In genomic region chr2:63044360-63045327, GRCh38 we compare ENCODE assay signal across 25 cellular contexts. TPM values are rescaled to one million over a fixed set of nuclear protein-coding genes. Genes with fewer than 3 reads are reported as not detected.
A peak's percentile ranks its signal among the peaks of the same experiment; 100 is the strongest.
DNase-seq lines count a peak whose midpoint lies in the region; ATAC-seq and TF ChIP-seq lines count a peak whose summit lies in the region.
"Had no signal": no experiment of that assay in that cellular context is flagged by ENCODE, and none has a peak within 500 bp of the region (broad histone marks: within the 10 kb centered on the region; RNA-seq: fewer than 3 reads in every experiment).

No MANE protein-coding gene starts in this region.

- TF ChIP-seq CTCF in neural progenitor cell (IDR thresholded peaks at IDR 0.05) (no peak), psoas muscle (IDR thresholded peaks at IDR 0.05) (no peak), right atrium auricular region (IDR thresholded peaks at IDR 0.05) (no peak)

- peak overlapping the region; percentile 94 for H3K4me3 Mint-ChIP-seq in neural progenitor cell
- H3K4me3 Mint-ChIP-seq: activated naive CD8-positive, alpha-beta T cell treated with anti-CD3 and anti-CD28 coated beads, Interleukin-2, amount 10 ng/mL, durations not matched to agents 7 days and 5 days; activated T-cell treated with anti-CD3 and anti-CD28 coated beads, Interleukin-2, amount 50 U/mL, for 24 hours; CD8-positive, alpha-beta T cell; central memory CD8-positive, alpha-beta T cell; mesothelial cell of epicardium had no signal

- peaks cover 50% of the 10 kb centered on the region for H3K4me1 Mint-ChIP-seq in neural progenitor cell

- H3F3A ChIP-seq in neural progenitor cell (ENCODE audit: low read depth), result peaks cover 93% of the 10 kb centered on the region

- H2AFZ ChIP-seq in neural progenitor cell (replicated peaks), result no peak overlapping the region

- peak overlapping the region; percentile 94 for H3K4me2 ChIP-seq in neural progenitor cell
- H3K4me2 ChIP-seq: A549 had no signal

- H3K27ac Mint-ChIP-seq in neural progenitor cell, result peak overlapping the region; percentile 96
- H3K27ac Mint-ChIP-seq: activated naive CD8-positive, alpha-beta T cell treated with anti-CD3 and anti-CD28 coated beads, Interleukin-2, amount 10 ng/mL, durations not matched to agents 7 days and 5 days; activated T-cell treated with anti-CD3 and anti-CD28 coated beads, Interleukin-2, amount 50 U/mL, for 24 hours; CD8-positive, alpha-beta T cell; mesothelial cell of epicardium had no signal

- H3K36me3 Mint-ChIP-seq in neural progenitor cell, result peaks cover 25% of the 10 kb centered on the region

- H3K27ac ChIP-seq in neural progenitor cell (peak overlapping the region; percentile 83), psoas muscle (no peak overlapping the region), right atrium auricular region (no peak overlapping the region)
- H3K27ac ChIP-seq: A549, ovary, transverse colon had no signal

- peaks cover 28% of the 10 kb centered on the region for H3K27me3 Mint-ChIP-seq in neural progenitor cell (ENCODE audit: insufficient read depth, low read depth)

- no peaks in the 10 kb centered on the region for H3K36me3 ChIP-seq in H7 (replicated peaks; ENCODE audit: control insufficient read depth, insufficient read depth, low read length)
- no peaks in the 10 kb centered on the region for H3K36me3 ChIP-seq in iPS-15b (ENCODE audit: control insufficient read depth, insufficient read depth, low read length)
- no peaks in the 10 kb centered on the region for H3K36me3 ChIP-seq in neural progenitor cell
- H3K36me3 ChIP-seq in psoas muscle (ENCODE audit: insufficient read depth in 1 of 2, low read depth in 1 of 2), result peaks cover 0 to 6% of the 10 kb centered on the region in 2 donors
- H3K36me3 ChIP-seq in right atrium auricular region, result peaks cover 12% of the 10 kb centered on the region
- H3K36me3 ChIP-seq: ovary, transverse colon had no signal

- H3K4me3 ChIP-seq in H7 (ENCODE audit: insufficient read depth, low read depth, low read length) (peak overlapping the region; percentile 10; the same call in 1 of the 2 replicates), iPS-15b (ENCODE audit: low read depth, low read length) (peak overlapping the region; percentile 45), neural progenitor cell (peak overlapping the region; percentile 93), psoas muscle (no peak overlapping the region), right atrium auricular region (no peak overlapping the region)
- H3K4me3 ChIP-seq: A549, ovary, transverse colon had no signal

- H3K27me3 ChIP-seq in H7 (ENCODE audit: control insufficient read depth, insufficient read depth, low read length) (peaks cover 48% of the 10 kb centered on the region), iPS-15b (ENCODE audit: control insufficient read depth, insufficient read depth, low read length) (peaks cover 45% of the 10 kb centered on the region), neural progenitor cell (peaks cover 21% of the 10 kb centered on the region), psoas muscle (ENCODE audit: insufficient read depth in 3 of 3, low read length in 2 of 3) (peaks cover 21 to 63% (median 21%) of the 10 kb centered on the region in 3 donors), right atrium auricular region (peaks cover 26% of the 10 kb centered on the region in 2 donors)
- H3K27me3 ChIP-seq: ovary had no signal

- peaks cover 2% of the 10 kb centered on the region for H4K20me1 ChIP-seq in neural progenitor cell (ENCODE audit: low read depth)

- 95 to 97% (median 97%) methylated on average over 36 of the region's 36 CpGs for WGBS in psoas muscle, 3 donors

- DNase-seq in H7 (peak; percentile 76), astrocyte of the hippocampus (ENCODE audit: low read depth, low spot score) (peak; percentile 63), neural progenitor cell (ENCODE audit: low spot score) (peak; percentile 57), psoas muscle (no peak), right atrium auricular region (ENCODE audit: low spot score) (no peak), germinal center (ENCODE audit: low spot score) (no peak)
- DNase-seq: activated CD4-positive, alpha-beta T cell treated with anti-CD3 and anti-CD28 coated beads for 48 hours; activated gamma-delta T cell; activated naive CD8-positive, alpha-beta T cell treated with anti-CD3 and anti-CD28 coated beads, Interleukin-2, amount 10 ng/mL, durations not matched to agents 7 days and 5 days; activated T-cell treated with anti-CD3 and anti-CD28 coated beads, Interleukin-2, amount 50 U/mL, for 24 hours; CD8-positive, alpha-beta T cell; glutamatergic neuron; left ventricle myocardium superior; ovary; right cardiac atrium; Right ventricle myocardium superior; stimulated activated CD4-positive, alpha-beta T cell treated with anti-CD3 and anti-CD28 coated beads, Interleukin-2, amount 100 ng/mL, for 48 hours; transverse colon had no signal

- ATAC-seq in psoas muscle (no peak), HG03045 (IDR thresholded peaks at IDR 0.05; ENCODE audit: unreplicated experiment) (no peak)
- ATAC-seq: A549; CD8-positive, alpha-beta T cell; HCT116; left ventricle myocardium superior; right cardiac atrium had no signal

- no peaks in the 10 kb centered on the region for H3K9me3 Mint-ChIP-seq in neural progenitor cell
- H3K9me3 Mint-ChIP-seq: activated naive CD8-positive, alpha-beta T cell treated with anti-CD3 and anti-CD28 coated beads, Interleukin-2, amount 10 ng/mL, durations not matched to agents 7 days and 5 days; activated T-cell treated with anti-CD3 and anti-CD28 coated beads, Interleukin-2, amount 50 U/mL, for 24 hours; CD8-positive, alpha-beta T cell; central memory CD8-positive, alpha-beta T cell; mesothelial cell of epicardium had no signal

- no peaks in the 10 kb centered on the region for H3K9me3 ChIP-seq in iPS-15b (ENCODE audit: control insufficient read depth, insufficient read depth, low read length)
- no peaks in the 10 kb centered on the region for H3K9me3 ChIP-seq in neural progenitor cell (ENCODE audit: low read depth)
- H3K9me3 ChIP-seq in psoas muscle, result no peaks in the 10 kb centered on the region
- no peaks in the 10 kb centered on the region for H3K9me3 ChIP-seq in right atrium auricular region
- H3K9me3 ChIP-seq: A549, transverse colon had no signal

- H3K9ac ChIP-seq in iPS-15b (ENCODE audit: low read depth, low read length), result no peak overlapping the region
- H3K9ac ChIP-seq in neural progenitor cell, result no peak overlapping the region

- intact Hi-C loops in psoas muscle (cut with DNase I), result no loop called here

- H3K4me1 ChIP-seq in iPS-15b (ENCODE audit: control insufficient read depth, insufficient read depth, low read length), result peaks cover 24% of the 10 kb centered on the region
- H3K4me1 ChIP-seq in neural progenitor cell, result peaks cover 62% of the 10 kb centered on the region
- H3K4me1 ChIP-seq in psoas muscle, result peaks cover 5% of the 10 kb centered on the region
- H3K4me1 ChIP-seq in right atrium auricular region, result peaks cover 0 to 20% of the 10 kb centered on the region in 2 donors

- peaks cover 70% of the 10 kb centered on the region for H3K79me2 ChIP-seq in neural progenitor cell (ENCODE audit: low read depth)

RNA-seq across cellular contexts. Expression of gene OTX1, which starts 6.0 kb away (rescaled TPM):
- 0.03 and 0.26 TPM in 2 replicates for total RNA-seq in H7 (2014; rRNA removed; shearing (Covaris generic))
- total RNA-seq in neural progenitor cell (ENCODE audit: low replicate concordance) (7.9 and 23.3 TPM in 2 replicates), psoas muscle (not detected), right atrium auricular region (not detected)
- not detected for polyA plus RNA-seq in psoas muscle
- total RNA-seq: activated naive CD8-positive, alpha-beta T cell treated with anti-CD3 and anti-CD28 coated beads, Interleukin-2, amount 10 ng/mL, durations not matched to agents 7 days and 5 days; CD8-positive, alpha-beta T cell; left ventricle myocardium superior; right cardiac atrium; Right ventricle myocardium superior; T-helper 2 cell treated with Interferon-gamma antibody and Interleukin-4, amounts not matched to agents 100 ng/mL and 5 ng/mL, for 36 hours; transverse colon had no signal
- polyA plus RNA-seq: right cardiac atrium had no signal

Comparison
In these comparisons a context has a peak if more than half of its experiments do, and no peak if none do; other contexts are left out.
1. DNase-seq: peak in H7 (single experiment), astrocyte of the hippocampus (single experiment) and neural progenitor cell (single experiment); none in psoas muscle (0 of 2), right atrium auricular region (single experiment) and germinal center (single experiment).
2. H3K4me3 ChIP-seq: peak in H7 (single experiment), iPS-15b (single experiment) and neural progenitor cell (single experiment); none in psoas muscle (single experiment) and right atrium auricular region (0 of 2).